In genomic region chr5:38284378-38284777, GRCh38 we compare ENCODE assay signal across 25 cellular contexts. TPM values are rescaled to one million over a fixed set of nuclear protein-coding genes. Genes with fewer than 3 reads are reported as not detected.
"Had no signal": no experiment of that assay in that cellular context is flagged by ENCODE, and none has a peak within 500 bp of the region (broad histone marks: within the 10 kb centered on the region; RNA-seq: fewer than 3 reads in every experiment).

No MANE protein-coding gene starts in this region.

- H3K27ac Mint-ChIP-seq: IgD-negative memory B cell had no signal

- H3K36me3 Mint-ChIP-seq: IgD-negative memory B cell had no signal

- DNase-seq: KBM-7, MV-4-11, NCI-H1092 treated with DMSO at 0.1 percent for 48 hours, NCI-H1436, NCI-H187, NCI-H2029, NCI-H2081 treated with DMSO at 0.1 percent for 48 hours, NCI-H2171, NCI-H226, NCI-H446, NCI-H510A, NCI-H524 treated with DMSO at 0.1 percent for 48 hours, NCI-H69, NCI-H774, PC-3, SHP77, SK-N-SH, SW 1271 had no signal

- H3K4me3 Mint-ChIP-seq: IgD-negative memory B cell had no signal

- H3K4me2 ChIP-seq: SK-N-SH had no signal

- FAIRE-seq: HTR-8/SVneo had no signal

- H3K27ac ChIP-seq: HL-60, RWPE1 had no signal

- H3K9ac ChIP-seq: SK-N-SH had no signal

- H3K9me3 ChIP-seq: SK-N-SH had no signal

- ATAC-seq: Panc1, PC-3 had no signal

- H3K4me1 Mint-ChIP-seq: IgD-negative memory B cell had no signal

- H3K9me3 Mint-ChIP-seq: IgD-negative memory B cell had no signal

RNA-seq across cellular contexts. Expression of gene EGFLAM, which starts 26.0 kb away (rescaled TPM):
- total RNA-seq: OCI-LY7, PC-3, SK-MEL-5 had no signal
- polyA plus RNA-seq: IgD-negative memory B cell had no signal
